8 cellular contexts compared by ENCODE assay signal in the genomic region with DNA sequence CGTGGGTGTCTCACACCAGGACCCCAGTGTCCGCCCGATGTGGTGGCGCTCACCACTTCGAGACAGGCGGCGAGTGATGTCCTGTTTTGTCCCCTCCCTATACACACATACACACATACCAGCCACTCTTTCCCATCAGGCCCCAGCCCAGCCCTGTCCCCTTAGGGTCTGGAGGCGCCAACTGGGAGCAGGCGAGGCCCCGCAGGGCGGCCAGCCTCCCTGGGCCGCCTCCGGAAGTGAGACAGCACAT. TPM values are rescaled to one million over a fixed set of nuclear protein-coding genes. Genes with fewer than 3 reads are reported as not detected.
A peak's percentile ranks its signal among the peaks of the same experiment; 100 is the strongest.
DNase-seq lines count a peak whose midpoint lies in the region; ATAC-seq and TF ChIP-seq lines count a peak whose summit lies in the region.

No MANE protein-coding gene starts in this region.

- H3K27ac Mint-ChIP-seq in progenitor cell of endocrine pancreas, result no peak overlapping the region

- TF ChIP-seq CTCF in progenitor cell of endocrine pancreas (IDR thresholded peaks at IDR 0.05; ENCODE audit: unreplicated experiment), result no peak

- in situ Hi-C loops in KBM-7 (cut with MboI; ENCODE audit: low pct_unique_long_range_greater_than_20kb, low sequenced_read_pairs), result no loop called here

- H3K4me1 Mint-ChIP-seq in progenitor cell of endocrine pancreas (ENCODE audit: low read depth), result peaks cover 15% of the 10 kb centered on the region

- H3K9me3 Mint-ChIP-seq in progenitor cell of endocrine pancreas (ENCODE audit: low read depth), result no peaks in the 10 kb centered on the region

- H3K27ac ChIP-seq in caudate nucleus (ENCODE audit: low read depth, low read length), result peak overlapping the region; percentile 94

- ATAC-seq in GM21423 (IDR thresholded peaks at IDR 0.05; ENCODE audit: unreplicated experiment) (no peak), HG03039 (IDR thresholded peaks at IDR 0.05; ENCODE audit: unreplicated experiment) (no peak), HG03139 (IDR thresholded peaks at IDR 0.05; ENCODE audit: unreplicated experiment) (no peak)

- no peak overlapping the region for H3K4me3 Mint-ChIP-seq in progenitor cell of endocrine pancreas (ENCODE audit: low read depth)

- H3K27me3 Mint-ChIP-seq in progenitor cell of endocrine pancreas, result no peaks in the 10 kb centered on the region

- H3K36me3 Mint-ChIP-seq in progenitor cell of endocrine pancreas (ENCODE audit: insufficient read depth), result no peaks in the 10 kb centered on the region

- DNase-seq in AG08396 (ENCODE audit: low spot score), result peak; percentile 74
- DNase-seq in KBM-7, result peak; percentile 89
- DNase-seq in caudate nucleus (lab: John Stamatoyannopoulos, UW), result peak in 3 of 61 donors; percentile 9 to 31 (median 11)
- DNase-seq in myocyte (ENCODE audit: low read depth), result peak; percentile 89
- no peak for DNase-seq in progenitor cell of endocrine pancreas (ENCODE audit: low spot score, unreplicated experiment)

RNA-seq across cellular contexts. Expression of a gene that starts 38.1 kb away (rescaled TPM):
- total RNA-seq in myocyte (0.83 TPM in 1 of 2 replicates, not detected in the other), progenitor cell of endocrine pancreas (9.5 and 10.5 TPM in 2 replicates)
- polyA plus RNA-seq in myocyte (2012), result 6.0 TPM

RNA-seq across cellular contexts. Expression of a gene that starts 43.6 kb away (rescaled TPM):
- total RNA-seq in myocyte (6.4 and 14.9 TPM in 2 replicates), progenitor cell of endocrine pancreas (30.9 and 34.6 TPM in 2 replicates)
- 8.3 TPM for polyA plus RNA-seq in myocyte (2012)
